10 cellular contexts compared by ENCODE assay signal in genomic region chr17:74521701-74522201, GRCh38.
DNase-seq lines count a peak whose midpoint lies in the region; ATAC-seq, FAIRE-seq and TF ChIP-seq lines count a peak whose summit lies in the region.
"Had no signal": no experiment of that assay in that cellular context is flagged by ENCODE, and none has a peak within 500 bp of the region (broad histone marks: within the 10 kb centered on the region; RNA-seq: fewer than 3 reads in every experiment).

No MANE protein-coding gene starts in this region.

- no peak overlapping the region for H3K4me3 Mint-ChIP-seq in stimulated activated naive CD8-positive, alpha-beta T cell treated with anti-CD3 and anti-CD28 coated beads, Interleukin-15, amount 100 ng/mL, for 72 hours
- H3K4me3 Mint-ChIP-seq: T-cell had no signal

- H3K27me3 Mint-ChIP-seq in stimulated activated naive CD8-positive, alpha-beta T cell treated with anti-CD3 and anti-CD28 coated beads, Interleukin-15, amount 100 ng/mL, for 72 hours: peaks cover 50% of the 10 kb centered on the region

- DNase-seq in GM19239 (ENCODE audit: insufficient read length, low spot score): no peak
- DNase-seq in SKM-1 treated with dmso at 0.1 percent for 144 hours (lab: John Stamatoyannopoulos, UW; ENCODE audit: unreplicated experiment): peak; percentile 82
- peak; percentile 2 for DNase-seq in iPS-NIHi11 (ENCODE audit: low spot score)
- DNase-seq in stimulated activated naive CD8-positive, alpha-beta T cell treated with anti-CD3 and anti-CD28 coated beads, Interleukin-15, amount 100 ng/mL, for 72 hours: peak in 1 of 2 donors; percentile 60
- no peak for DNase-seq in NCI-H2227 treated with DMSO at 0.1 percent for 48 hours (lab: John Stamatoyannopoulos, UW)
- DNase-seq in D721Med (ENCODE audit: insufficient read length, low spot score): no peak

- H3K4me1 Mint-ChIP-seq in stimulated activated naive CD8-positive, alpha-beta T cell treated with anti-CD3 and anti-CD28 coated beads, Interleukin-15, amount 100 ng/mL, for 72 hours: peaks cover 24% of the 10 kb centered on the region

- ATAC-seq in stimulated activated naive CD8-positive, alpha-beta T cell treated with anti-CD3 and anti-CD28 coated beads, Interleukin-15, amount 100 ng/mL, for 72 hours: peak; percentile 71
- no peak for ATAC-seq in HG03354 (IDR thresholded peaks at IDR 0.05; ENCODE audit: poor library complexity, severe bottlenecking, unreplicated experiment)
- ATAC-seq: T-cell had no signal

- H3K27ac Mint-ChIP-seq in stimulated activated naive CD8-positive, alpha-beta T cell treated with anti-CD3 and anti-CD28 coated beads, Interleukin-15, amount 100 ng/mL, for 72 hours: no peak overlapping the region
- H3K27ac Mint-ChIP-seq: T-cell had no signal

- H3K9me3 Mint-ChIP-seq in stimulated activated naive CD8-positive, alpha-beta T cell treated with anti-CD3 and anti-CD28 coated beads, Interleukin-15, amount 100 ng/mL, for 72 hours: peaks cover 16 to 28% of the 10 kb centered on the region in 2 donors

- no peak for TF ChIP-seq CTCF in D721Med (IDR thresholded peaks at IDR 0.05; ENCODE audit: insufficient read depth, missing control alignments)

- peak; percentile 23 for FAIRE-seq in GM19239 (lab: Jason Lieb, UNC)
- no peak for FAIRE-seq in D721Med (lab: Jason Lieb, UNC)
- FAIRE-seq: G401.6, HTR-8/SVneo had no signal

Comparison
In these comparisons a context has a peak if more than half of its experiments do, and no peak if none do; other contexts are left out.
1. DNase-seq: peak in SKM-1 treated with dmso at 0.1 percent for 144 hours (single experiment) and iPS-NIHi11 (single experiment); none in GM19239 (single experiment), NCI-H2227 treated with DMSO at 0.1 percent for 48 hours (single experiment) and D721Med (single experiment).